In genomic region chr1:67664048-67664447, GRCh38 we compare ENCODE assay signal across 1 cellular context.
A peak's percentile ranks its signal among the peaks of the same experiment; 100 is the strongest.
TF ChIP-seq lines count a peak whose summit lies in the region.

No MANE protein-coding gene starts in this region.

TF ChIP-seq in HepG2, 621 proteins besides CTCF, POLR2A, EP300 and RAD21 (continued from another document):
- TF ChIP-seq AKNA (CRISPR knock-in tag; IDR thresholded peaks at IDR 0.05; ENCODE audit: borderline replicate concordance) (no peak), TCF7 (IDR thresholded peaks at IDR 0.05; ENCODE audit: low read depth) (peak; percentile 91)
